In the genomic region with DNA sequence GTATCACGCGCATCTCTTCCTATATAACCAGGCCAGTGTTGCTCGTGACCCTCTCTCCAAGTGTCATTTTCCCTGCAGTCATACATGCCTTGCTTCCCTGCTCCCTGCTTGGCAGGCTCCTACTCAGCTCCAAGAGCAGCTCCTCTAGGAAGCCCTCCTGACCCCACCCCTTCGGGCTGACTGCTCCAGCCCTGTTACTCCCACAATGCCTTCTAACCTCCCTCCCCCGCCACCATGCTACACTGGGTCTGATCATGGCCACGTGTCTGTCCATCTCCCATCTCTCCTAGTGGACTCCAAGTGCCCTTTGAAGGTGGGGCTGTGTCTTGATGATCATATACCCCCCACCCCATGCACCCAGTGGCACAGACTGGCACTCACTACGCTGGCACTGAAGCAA, we compare ENCODE assay signal across 17 cellular contexts.
"Had no signal": no experiment of that assay in that cellular context is flagged by ENCODE, and none has a peak within 500 bp of the region (broad histone marks: within the 10 kb centered on the region; RNA-seq: fewer than 3 reads in every experiment).

No MANE protein-coding gene starts in this region.

- DNase-seq: activated CD4-positive, alpha-beta T cell treated with anti-CD3 and anti-CD28 coated beads for 48 hours; adrenal gland; effector CD8-positive, alpha-beta T cell; esophagus squamous epithelium; immature natural killer cell; kidney glomerular epithelial cell; left ventricle myocardium superior; pancreas; sigmoid colon; SK-N-SH; stimulated activated CD4-positive, alpha-beta T cell treated with anti-CD3 and anti-CD28 coated beads, Interleukin-4, amount 100 ng/mL, for 24 hours had no signal

- H3K36me3 ChIP-seq: breast epithelium had no signal

- H3K9me3 Mint-ChIP-seq: immature natural killer cell; stimulated activated memory B cell treated with anti-CD40 and anti-IgM and Interleukin-4, amounts not matched to agents 10 μg/mL and 1 μg/mL and 100 μg/mL, for 72 hours; T-helper 2 cell treated with Interferon-gamma antibody and Interleukin-4, amounts not matched to agents 5 μg/mL and 100 μg/mL, for 36 hours had no signal

- H3K4me1 Mint-ChIP-seq: stimulated activated memory B cell treated with anti-CD40 and anti-IgM and Interleukin-4, amounts not matched to agents 10 μg/mL and 1 μg/mL and 100 μg/mL, for 72 hours had no signal

- ATAC-seq: left ventricle myocardium superior; pancreas; stimulated activated memory B cell treated with anti-CD40 and anti-IgM and Interleukin-4, amounts not matched to agents 10 μg/mL and 1 μg/mL and 100 μg/mL, for 72 hours had no signal

- FAIRE-seq: astrocyte, pancreas, TTC549 had no signal

- H3K9me3 ChIP-seq: adrenal gland, breast epithelium, esophagus squamous epithelium, pancreas, sigmoid colon, SK-N-SH, thoracic aorta had no signal

- H3K36me3 Mint-ChIP-seq: stimulated activated memory B cell treated with anti-CD40 and anti-IgM and Interleukin-4, amounts not matched to agents 10 μg/mL and 1 μg/mL and 100 μg/mL, for 72 hours had no signal

- H3K27ac Mint-ChIP-seq: immature natural killer cell; stimulated activated memory B cell treated with anti-CD40 and anti-IgM and Interleukin-4, amounts not matched to agents 10 μg/mL and 1 μg/mL and 100 μg/mL, for 72 hours; T-helper 2 cell treated with Interferon-gamma antibody and Interleukin-4, amounts not matched to agents 5 μg/mL and 100 μg/mL, for 36 hours had no signal

- H3K4me1 ChIP-seq: breast epithelium, esophagus squamous epithelium, pancreas had no signal

- H3K4me3 Mint-ChIP-seq: immature natural killer cell; stimulated activated memory B cell treated with anti-CD40 and anti-IgM and Interleukin-4, amounts not matched to agents 10 μg/mL and 1 μg/mL and 100 μg/mL, for 72 hours; T-helper 2 cell treated with Interferon-gamma antibody and Interleukin-4, amounts not matched to agents 5 μg/mL and 100 μg/mL, for 36 hours had no signal

- H3K27ac ChIP-seq: breast epithelium, esophagus squamous epithelium, pancreas, thoracic aorta had no signal

- H3K9ac ChIP-seq: SK-N-SH had no signal

- H3K27me3 ChIP-seq: adrenal gland, breast epithelium, esophagus squamous epithelium, pancreas, sigmoid colon had no signal

- H3K4me3 ChIP-seq: adrenal gland, breast epithelium, esophagus squamous epithelium, pancreas, sigmoid colon, thoracic aorta had no signal

- H3K4me2 ChIP-seq: SK-N-SH had no signal

- H3K27me3 Mint-ChIP-seq: stimulated activated memory B cell treated with anti-CD40 and anti-IgM and Interleukin-4, amounts not matched to agents 10 μg/mL and 1 μg/mL and 100 μg/mL, for 72 hours had no signal
